In genomic region chr17:19281161-19281560, GRCh38 we compare ENCODE assay signal across 13 cellular contexts.
"Had no signal": no experiment of that assay in that cellular context is flagged by ENCODE, and none has a peak within 500 bp of the region (broad histone marks: within the 10 kb centered on the region; RNA-seq: fewer than 3 reads in every experiment).

No MANE protein-coding gene starts in this region.

- DNase-seq: activated CD4-positive, alpha-beta T cell treated with anti-CD3 and anti-CD28 coated beads for 4 hours; activated CD8-positive, alpha-beta memory T cell treated with anti-CD3 and anti-CD28 coated beads, Interleukin-2, amount 50 U/mL, for 48 hours; activated CD8-positive, alpha-beta T cell treated with anti-CD3 and anti-CD28 coated beads, Interleukin-2, amount 10 ng/mL, durations not matched to agents 7 days and 5 days; activated naive CD4-positive, alpha-beta T cell treated with Interleukin-2 at 50 U/mL for 16 hours; activated naive CD8-positive, alpha-beta T cell treated with anti-CD3 and anti-CD28 coated beads, Interleukin-2, amount 50 U/mL, for 24 hours; central memory CD4-positive, alpha-beta T cell; cortex of kidney; effector memory CD8-positive, alpha-beta T cell; stomach; T-cell; thyroid gland had no signal

- H3K9me3 ChIP-seq: stomach, thyroid gland had no signal

- H3K27ac ChIP-seq: epithelial cell of prostate, thyroid gland, VCaP had no signal

- H3K27me3 ChIP-seq: stomach, thyroid gland had no signal

- H3K27ac Mint-ChIP-seq: activated CD8-positive, alpha-beta T cell treated with anti-CD3 and anti-CD28 coated beads, Interleukin-2, amount 10 ng/mL, durations not matched to agents 7 days and 5 days; activated naive CD8-positive, alpha-beta T cell treated with anti-CD3 and anti-CD28 coated beads, Interleukin-2, amount 50 U/mL, for 24 hours; T-cell had no signal

- H3K36me3 ChIP-seq: thyroid gland had no signal

- H3K4me3 Mint-ChIP-seq: activated CD8-positive, alpha-beta T cell treated with anti-CD3 and anti-CD28 coated beads, Interleukin-2, amount 10 ng/mL, durations not matched to agents 7 days and 5 days; activated naive CD8-positive, alpha-beta T cell treated with anti-CD3 and anti-CD28 coated beads, Interleukin-2, amount 50 U/mL, for 24 hours; effector memory CD8-positive, alpha-beta T cell; T-cell had no signal

- ATAC-seq: activated CD8-positive, alpha-beta T cell treated with anti-CD3 and anti-CD28 coated beads, Interleukin-2, amount 10 ng/mL, durations not matched to agents 7 days and 5 days; activated naive CD8-positive, alpha-beta T cell treated with anti-CD3 and anti-CD28 coated beads, Interleukin-2, amount 50 U/mL, for 24 hours; effector memory CD8-positive, alpha-beta T cell; T-cell had no signal

- H3K9me3 Mint-ChIP-seq: activated naive CD8-positive, alpha-beta T cell treated with anti-CD3 and anti-CD28 coated beads, Interleukin-2, amount 50 U/mL, for 24 hours; effector memory CD8-positive, alpha-beta T cell; T-cell had no signal

- H3K27me3 Mint-ChIP-seq: activated naive CD8-positive, alpha-beta T cell treated with anti-CD3 and anti-CD28 coated beads, Interleukin-2, amount 50 U/mL, for 24 hours; effector memory CD8-positive, alpha-beta T cell; T-cell had no signal

- H3K4me3 ChIP-seq: stomach, thyroid gland had no signal
